Comparison of ENCODE assay signal across 26 cellular contexts in the genomic region with DNA sequence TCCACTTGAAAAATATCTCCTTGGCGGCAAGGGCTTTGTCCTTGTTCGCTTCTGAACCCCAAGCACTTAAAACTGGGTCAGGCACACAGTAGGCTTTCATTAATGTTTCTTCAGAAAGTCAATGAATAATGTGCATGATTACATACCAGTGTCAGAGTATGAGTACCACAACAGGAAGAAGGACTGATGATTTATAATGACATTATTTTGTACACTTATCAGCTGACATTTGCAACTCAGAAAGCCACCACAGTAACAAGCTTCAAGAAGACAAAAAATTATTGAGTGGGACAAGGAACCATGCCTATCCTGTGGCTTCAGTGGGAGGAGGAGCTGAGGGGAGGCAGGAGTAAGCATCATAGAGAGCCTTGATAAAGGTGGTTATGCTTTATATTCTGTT. TPM values are rescaled to one million over a fixed set of nuclear protein-coding genes. Genes with fewer than 3 reads are reported as not detected.
DNase-seq lines count a peak whose midpoint lies in the region; ATAC-seq, FAIRE-seq and TF ChIP-seq lines count a peak whose summit lies in the region.
"Had no signal": no experiment of that assay in that cellular context is flagged by ENCODE, and none has a peak within 500 bp of the region (broad histone marks: within the 10 kb centered on the region; RNA-seq: fewer than 3 reads in every experiment).

No MANE protein-coding gene starts in this region.

- H3K4me3 ChIP-seq in bronchial epithelial cell (ENCODE audit: low read depth, low read length): no peak overlapping the region
- H3K4me3 ChIP-seq: A549; BLaER1 treated with 17β-estradiol and CSF1 and Interleukin-3, amounts not matched to agents 10 nM and 100 nM; HAP-1 had no signal

- FAIRE-seq in bronchial epithelial cell (lab: Jason Lieb, UNC): no peak
- FAIRE-seq: A549, GM12891, H54 had no signal

- H3K9me3 Mint-ChIP-seq in stimulated activated naive CD8-positive, alpha-beta T cell treated with anti-CD3 and anti-CD28 coated beads, Interleukin-15, Interleukin-2, amounts not matched to agents 100 ng/mL and 50 ng/mL, for 24 hours: no peaks in the 10 kb centered on the region
- no peaks in the 10 kb centered on the region for H3K9me3 Mint-ChIP-seq in stimulated activated effector memory CD8-positive, alpha-beta T cell treated with anti-CD3 and anti-CD28 coated beads, Interleukin-12 subunit alpha, Interleukin-12 subunit beta, amount 100 ng/mL, for 72 hours
- H3K9me3 Mint-ChIP-seq: CD14-positive monocyte; CD4-positive, alpha-beta memory T cell; HFFc6 had no signal

- H3K4me1 Mint-ChIP-seq in stimulated activated naive CD8-positive, alpha-beta T cell treated with anti-CD3 and anti-CD28 coated beads, Interleukin-15, Interleukin-2, amounts not matched to agents 100 ng/mL and 50 ng/mL, for 24 hours (ENCODE audit: low read depth): peaks cover 68% of the 10 kb centered on the region
- H3K4me1 Mint-ChIP-seq in stimulated activated effector memory CD8-positive, alpha-beta T cell treated with anti-CD3 and anti-CD28 coated beads, Interleukin-12 subunit alpha, Interleukin-12 subunit beta, amount 100 ng/mL, for 72 hours: peaks cover 48% of the 10 kb centered on the region

- no peaks in the 10 kb centered on the region for H3K36me3 ChIP-seq in bronchial epithelial cell (ENCODE audit: control insufficient read depth, insufficient read depth, low read length)
- H3K36me3 ChIP-seq: BE2C had no signal

- no peak for ATAC-seq in stimulated activated naive CD8-positive, alpha-beta T cell treated with anti-CD3 and anti-CD28 coated beads, Interleukin-15, Interleukin-2, amounts not matched to agents 100 U/mL and 50 U/mL, for 24 hours
- peak; percentile 70 for ATAC-seq in stimulated activated effector memory CD8-positive, alpha-beta T cell treated with anti-CD3 and anti-CD28 coated beads, Interleukin-12 subunit alpha, Interleukin-12 subunit beta, amount 100 ng/mL, for 72 hours
- ATAC-seq in HG03520 (IDR thresholded peaks at IDR 0.05; ENCODE audit: unreplicated experiment) (no peak), GM21529 (IDR thresholded peaks at IDR 0.05; ENCODE audit: unreplicated experiment) (no peak)
- ATAC-seq: A549 had no signal

- peak overlapping the region; percentile 11 for H3K27ac Mint-ChIP-seq in stimulated activated naive CD8-positive, alpha-beta T cell treated with anti-CD3 and anti-CD28 coated beads, Interleukin-15, Interleukin-2, amounts not matched to agents 100 ng/mL and 50 ng/mL, for 24 hours
- peak overlapping the region; percentile 56 for H3K27ac Mint-ChIP-seq in stimulated activated effector memory CD8-positive, alpha-beta T cell treated with anti-CD3 and anti-CD28 coated beads, Interleukin-12 subunit alpha, Interleukin-12 subunit beta, amount 100 ng/mL, for 72 hours
- H3K27ac Mint-ChIP-seq: HFFc6 had no signal

- peaks cover 66% of the 10 kb centered on the region for H3K36me3 Mint-ChIP-seq in stimulated activated naive CD8-positive, alpha-beta T cell treated with anti-CD3 and anti-CD28 coated beads, Interleukin-15, Interleukin-2, amounts not matched to agents 100 ng/mL and 50 ng/mL, for 24 hours (ENCODE audit: low read depth)
- peaks cover 30% of the 10 kb centered on the region for H3K36me3 Mint-ChIP-seq in stimulated activated effector memory CD8-positive, alpha-beta T cell treated with anti-CD3 and anti-CD28 coated beads, Interleukin-12 subunit alpha, Interleukin-12 subunit beta, amount 100 ng/mL, for 72 hours

- no peaks in the 10 kb centered on the region for H3K27me3 Mint-ChIP-seq in stimulated activated naive CD8-positive, alpha-beta T cell treated with anti-CD3 and anti-CD28 coated beads, Interleukin-15, Interleukin-2, amounts not matched to agents 100 ng/mL and 50 ng/mL, for 24 hours
- H3K27me3 Mint-ChIP-seq: CD4-positive, alpha-beta memory T cell had no signal

- no peak overlapping the region for H3K4me3 Mint-ChIP-seq in stimulated activated naive CD8-positive, alpha-beta T cell treated with anti-CD3 and anti-CD28 coated beads, Interleukin-15, Interleukin-2, amounts not matched to agents 100 ng/mL and 50 ng/mL, for 24 hours
- H3K4me3 Mint-ChIP-seq in stimulated activated effector memory CD8-positive, alpha-beta T cell treated with anti-CD3 and anti-CD28 coated beads, Interleukin-12 subunit alpha, Interleukin-12 subunit beta, amount 100 ng/mL, for 72 hours: no peak overlapping the region
- H3K4me3 Mint-ChIP-seq: CD14-positive monocyte; CD4-positive, alpha-beta memory T cell; HFFc6 had no signal

- TF ChIP-seq CTCF in bronchial epithelial cell (IDR thresholded peaks at IDR 0.05; ENCODE audit: insufficient read depth, low read length, severe bottlenecking): no peak

- no peak for DNase-seq in stimulated activated naive CD8-positive, alpha-beta T cell treated with anti-CD3 and anti-CD28 coated beads, Interleukin-15, Interleukin-2, amounts not matched to agents 100 U/mL and 50 U/mL, for 24 hours
- DNase-seq in OCI-M1 (lab: John Stamatoyannopoulos, UW) (peak; percentile 8), bronchial epithelial cell (ENCODE audit: low read depth) (peak; percentile 25), NCI-H2227 (lab: John Stamatoyannopoulos, UW; ENCODE audit: unreplicated experiment) (no peak)
- DNase-seq in stimulated activated effector memory CD8-positive, alpha-beta T cell treated with anti-CD3 and anti-CD28 coated beads, Interleukin-12 subunit alpha, Interleukin-12 subunit beta, amount 100 ng/mL, for 72 hours (ENCODE audit: low spot score in 2 of 2): no peak
- DNase-seq: 8988T; ACHN; AML-193; Calu3; CD4-positive, alpha-beta memory T cell; COR-L47; DMS53; DMS79 treated with DMSO at 0.1 percent for 48 hours; GF-D8; GOT3; HFFc6 had no signal

- H3K27me3 ChIP-seq in bronchial epithelial cell (ENCODE audit: control insufficient read depth, insufficient read depth, low read length): no peaks in the 10 kb centered on the region
- H3K27me3 ChIP-seq: BE2C; BLaER1 treated with 17β-estradiol and CSF1 and Interleukin-3, amounts not matched to agents 10 nM and 100 nM had no signal

RNA-seq across cellular contexts. Expression of gene POLR1D, which starts 10.0 kb away (rescaled TPM):
- total RNA-seq in bronchial epithelial cell: 134 and 140 TPM in 2 replicates

RNA-seq across cellular contexts. Expression of gene LNX2, which starts 11.3 kb away (rescaled TPM):
- total RNA-seq in bronchial epithelial cell: 29.1 and 29.2 TPM in 2 replicates

Comparison
In these comparisons a context has a peak if more than half of its experiments do, and no peak if none do; other contexts are left out.
1. DNase-seq: peak in OCI-M1 (single experiment) and bronchial epithelial cell (single experiment); none in stimulated activated naive CD8-positive, alpha-beta T cell treated with anti-CD3 and anti-CD28 coated beads, Interleukin-15, Interleukin-2, amounts not matched to agents 100 U/mL and 50 U/mL, for 24 hours (single experiment), stimulated activated effector memory CD8-positive, alpha-beta T cell treated with anti-CD3 and anti-CD28 coated beads, Interleukin-12 subunit alpha, Interleukin-12 subunit beta, amount 100 ng/mL, for 72 hours (0 of 2) and NCI-H2227 (single experiment).